In genomic region chr6:10411915-10412164, GRCh38 we compare ENCODE assay signal across 8 cellular contexts. TPM values are rescaled to one million over a fixed set of nuclear protein-coding genes. Genes with fewer than 3 reads are reported as not detected.
A peak's percentile ranks its signal among the peaks of the same experiment; 100 is the strongest.
DNase-seq lines count a peak whose midpoint lies in the region; ATAC-seq, FAIRE-seq and TF ChIP-seq lines count a peak whose summit lies in the region.

No MANE protein-coding gene starts in this region.

- peaks cover 4 to 37% (median 27%) of the 10 kb centered on the region in 4 experiments for H3K4me1 ChIP-seq in H1 (replicated peaks in 1 of 4; ENCODE audit: control insufficient read depth in 3 of 4, insufficient read depth in 4 of 4, low read length in 3 of 4)

- H2AFZ ChIP-seq in H1 (ENCODE audit: low read length) = no peak overlapping the region

- peak overlapping the region; percentile 25; the same call in 1 of the 2 replicates for H3K18ac ChIP-seq in H1 (ENCODE audit: extremely low read depth, low read length)

- no peaks in the 10 kb centered on the region for H3K79me2 ChIP-seq in H1 (ENCODE audit: control insufficient read depth in 1 of 2, insufficient read depth in 2 of 2, low read length in 2 of 2)

- CTCF ChIA-PET in H1 (lab: Charles Lee; ENCODE audit: partially characterized antibody) = interaction anchor here (8.7 to 21.9 kb wide), 2 partner anchors 12 to 28 kb away, joined by 135 to 365 read pairs; no protein-coding TSS in a partner anchor

- no peak for TF ChIP-seq EP300 in H1 (IDR thresholded peaks at IDR 0.05; ENCODE audit: borderline replicate concordance in 1 of 2, low read depth in 2 of 2, low read length in 2 of 2)

- no peak overlapping the region for H2BK5ac ChIP-seq in H1 (ENCODE audit: low read depth, low read length)

- no peak for FAIRE-seq in H1 (lab: Jason Lieb, UNC)

- H2BK120ac ChIP-seq in H1 (replicated peaks; ENCODE audit: low read depth, low read length) = no peak overlapping the region

- H3K14ac ChIP-seq in H1 (ENCODE audit: insufficient read length) = no peak overlapping the region

- H3K4me3 Mint-ChIP-seq in neural crest cell = peak overlapping the region; percentile 90

- no peak overlapping the region for H4K91ac ChIP-seq in H1 (replicated peaks; ENCODE audit: insufficient read length, low read length)

- DNase-seq in MG63 (no peak), H1 (ENCODE audit: low read depth in 1 of 2, low spot score in 2 of 2) (no peak), neural crest cell (ENCODE audit: low read depth, low spot score) (no peak), GOT3 (lab: John Stamatoyannopoulos, UW) (no peak), caudate nucleus (lab: John Stamatoyannopoulos, UW) (no peak)

- H3K27ac ChIP-seq in H1 (ENCODE audit: low read depth, low read length) = no peak overlapping the region
- no peak overlapping the region for H3K27ac ChIP-seq in caudate nucleus (ENCODE audit: low read depth, low read length)

- H3K4me2 ChIP-seq in H1 (ENCODE audit: insufficient read depth in 1 of 2, low read depth in 2 of 2, low read length in 2 of 2) = peak overlapping the region; percentile 63 to 84

- no peaks in the 10 kb centered on the region for H3K79me1 ChIP-seq in H1 (ENCODE audit: low read depth, low read length)

- no peak overlapping the region for H3K4ac ChIP-seq in H1 (replicated peaks; ENCODE audit: insufficient read length, low read depth, low read length)

- peaks cover 8% of the 10 kb centered on the region; the same call in 1 of the 2 replicates for H3K23me2 ChIP-seq in H1 (ENCODE audit: low read depth, low read length)

- ATAC-seq in GM18909 (IDR thresholded peaks at IDR 0.05; ENCODE audit: poor library complexity, unreplicated experiment) (peak; percentile 12), GM18519 (IDR thresholded peaks at IDR 0.05; ENCODE audit: low FRiP score, unreplicated experiment) (no peak), HG03457 (IDR thresholded peaks at IDR 0.05; ENCODE audit: unreplicated experiment) (no peak)

- peaks cover 51% of the 10 kb centered on the region for H3K4me1 Mint-ChIP-seq in neural crest cell

- peaks cover 32% of the 10 kb centered on the region for H3K36me3 ChIP-seq in MG63
- H3K36me3 ChIP-seq in H1 (ENCODE audit: control insufficient read depth in 2 of 4, insufficient read depth in 4 of 4, low read length in 3 of 4) = no peaks in the 10 kb centered on the region; a peak in 1 of 8 replicates

- no peak overlapping the region for H3K9ac ChIP-seq in H1 (replicated peaks in 1 of 4; ENCODE audit: extremely low read depth in 1 of 4, low read depth in 3 of 4, low read length in 3 of 4)

- no peak for TF ChIP-seq RAD21 in H1 (IDR thresholded peaks at IDR 0.05 in 1 of 2, conservative IDR thresholded peaks at IDR 0.05 in 1 of 2; ENCODE audit: low read depth in 2 of 2, low read length in 2 of 2)

- no peak overlapping the region for H3K23ac ChIP-seq in H1 (ENCODE audit: insufficient read length)

- POLR2A ChIA-PET in H1 (lab: Charles Lee; ENCODE audit: partially characterized antibody) = interaction anchor here (0.6 to 1.3 kb wide), 3 partner anchors 13 to 22 kb away, joined by 3 to 5 read pairs (median 3); no protein-coding TSS in a partner anchor

- H3K4me3 ChIP-seq in MG63 (peak overlapping the region; percentile 77), H1 (ENCODE audit: extremely low read depth in 1 of 4, insufficient read depth in 2 of 4, low read depth in 3 of 4, low read length in 4 of 4) (peak overlapping the region; percentile 18 to 58 (median 40); a peak in 6 of 8 replicates)

- WGBS in H1 (ENCODE audit: extremely low coverage in 1 of 2, insufficient coverage in 1 of 2, insufficient read length in 1 of 2, insufficient replicate concordance in 2 of 2, low coverage in 1 of 2, low lambda C conversion rate in 2 of 2, missing lambda C conversion rate in 1 of 2), 2 experiments = 0% methylated on average over 16 of the region's 18 CpGs; no CpG with 5 or more reads in 1 of the 2 experiments

- H3K27me3 Mint-ChIP-seq in neural crest cell (ENCODE audit: low read depth) = peaks cover 95% of the 10 kb centered on the region

- H3K56ac ChIP-seq in H1 (replicated peaks; ENCODE audit: insufficient read length, low read depth, low read length) = no peak overlapping the region

- TF ChIP-seq CTCF in H1 (IDR thresholded peaks at IDR 0.05; ENCODE audit: control extremely low read depth in 1 of 3, insufficient read depth in 1 of 3, low read depth in 1 of 3, low read length in 3 of 3) (no peak), neural crest cell (conservative IDR thresholded peaks at IDR 0.05) (no peak)

- H3K9me3 Mint-ChIP-seq in neural crest cell = no peaks in the 10 kb centered on the region

- peaks cover 8% of the 10 kb centered on the region for H3K36me3 Mint-ChIP-seq in neural crest cell (ENCODE audit: low read depth)

- no peak overlapping the region for H4K5ac ChIP-seq in H1 (ENCODE audit: insufficient read length, low read depth, low read length)

- H2BK15ac ChIP-seq in H1 (ENCODE audit: low read length) = no peak overlapping the region

- H2BK20ac ChIP-seq in H1 (ENCODE audit: low read length) = peak overlapping the region; percentile 32; the same call in 1 of the 2 replicates

- TF ChIP-seq POLR2A in H1 (IDR thresholded peaks at IDR 0.05; ENCODE audit: control extremely low read depth in 1 of 2, low read depth in 2 of 2, low read length in 2 of 2) = no peak

- H4K8ac ChIP-seq in H1 (ENCODE audit: extremely low read depth, insufficient read depth, low read length) = no peak overlapping the region

- H3K9me3 ChIP-seq in MG63 (no peaks in the 10 kb centered on the region), H1 (ENCODE audit: insufficient read depth in 2 of 2, low read depth in 1 of 2, low read length in 1 of 2) (no peaks in the 10 kb centered on the region; a peak in 1 of 4 replicates)

- H2AK5ac ChIP-seq in H1 (ENCODE audit: low read depth, low read length) = no peak overlapping the region

- H2BK12ac ChIP-seq in H1 (ENCODE audit: low read depth, low read length) = peak overlapping the region; percentile 82; the same call in 1 of the 2 replicates

- H4K20me1 ChIP-seq in H1 (replicated peaks in 1 of 2; ENCODE audit: control insufficient read depth in 1 of 2, insufficient read depth in 2 of 2, low read length in 2 of 2) = peaks cover 12 to 19% of the 10 kb centered on the region in 2 experiments

- peak overlapping the region; percentile 13 for H3K27ac Mint-ChIP-seq in neural crest cell (ENCODE audit: unreplicated experiment)

- H3K27me3 ChIP-seq in MG63 (no peaks in the 10 kb centered on the region), H1 (replicated peaks in 1 of 4; ENCODE audit: control insufficient read depth in 3 of 4, extremely low read depth in 1 of 4, insufficient read depth in 3 of 4, low read length in 3 of 4) (peaks cover 73 to 98% (median 90%) of the 10 kb centered on the region in 4 experiments)

TF ChIP-seq in H1, 55 proteins besides CTCF, POLR2A, EP300 and RAD21:
- TF ChIP-seq CEBPB (IDR thresholded peaks at IDR 0.05; ENCODE audit: low read depth, low read length) (no peak), CBX8 (IDR thresholded peaks at IDR 0.05; ENCODE audit: borderline replicate concordance, low read depth, low read length) (peak; percentile 74; the same call in 1 of the 2 replicates), SUZ12 (IDR thresholded peaks at IDR 0.05; ENCODE audit: low read length) (peak; percentile 12), EZH2 (IDR thresholded peaks at IDR 0.05; ENCODE audit: low read depth, low read length, severe bottlenecking) (peak; percentile 40), TAF1 (IDR thresholded peaks at IDR 0.05; ENCODE audit: low read depth, low read length) (no peak), RNF2 (IDR thresholded peaks at IDR 0.05; ENCODE audit: borderline replicate concordance, low read depth, low read length, missing control alignments, poor library complexity, severe bottlenecking) (peak; percentile 90), BRCA1 (IDR thresholded peaks at IDR 0.05; ENCODE audit: low read depth, low read length) (no peak)
TF ChIP-seq in H1: peak in this region for 4.

RNA-seq across cellular contexts. Expression of gene TFAP2A, which starts 3.0 kb away (rescaled TPM):
- total RNA-seq in MG63 (2014; rRNA removed; shearing (Covaris generic); ENCODE audit: low replicate concordance) = 9.5 and 14.8 TPM in 2 replicates
- total RNA-seq in H1 (2021; fragmentation: NEBNext Ultra II Directional; extraction: Animal tissue kit (Norgen Biotek cat#: 25700)) = 0.10 TPM in 1 of 2 replicates, not detected in the other
- polyA plus RNA-seq in H1 (2011; rRNA removed) = 0.23 and 0.24 TPM in 2 replicates
- 0.12 TPM for polyA plus RNA-seq in H1 (2011; cell fraction: cytosol; rRNA removed)
- 0.24 TPM for polyA plus RNA-seq in H1 (2011; cell fraction: nucleus; rRNA removed)
- polyA plus RNA-seq in H1 (2012, experiment 1 of 2) = 0.25 to 0.49 TPM (median 0.33 TPM) in 4 replicates
- polyA plus RNA-seq in H1 (2012, experiment 2 of 2) = 0.30 TPM
- polyA plus RNA-seq in H1 (2013, experiment 1 of 2) = 0.08 TPM
- 0.07 TPM for polyA plus RNA-seq in H1 (2013, experiment 2 of 2)
- polyA minus RNA-seq in H1 (2011; rRNA and poly(A)+ RNA removed) = 0.41 TPM in 1 of 2 replicates, not detected in the other
- 2.3 TPM for polyA minus RNA-seq in H1 (2011; cell fraction: cytosol; rRNA and poly(A)+ RNA removed)
- 1.1 TPM for polyA minus RNA-seq in H1 (2011; cell fraction: nucleus; rRNA and poly(A)+ RNA removed)
- 8.2 and 9.6 TPM in 2 replicates for total RNA-seq in neural crest cell
